Comparison of ENCODE assay signal across 20 cellular contexts in the genomic region with DNA sequence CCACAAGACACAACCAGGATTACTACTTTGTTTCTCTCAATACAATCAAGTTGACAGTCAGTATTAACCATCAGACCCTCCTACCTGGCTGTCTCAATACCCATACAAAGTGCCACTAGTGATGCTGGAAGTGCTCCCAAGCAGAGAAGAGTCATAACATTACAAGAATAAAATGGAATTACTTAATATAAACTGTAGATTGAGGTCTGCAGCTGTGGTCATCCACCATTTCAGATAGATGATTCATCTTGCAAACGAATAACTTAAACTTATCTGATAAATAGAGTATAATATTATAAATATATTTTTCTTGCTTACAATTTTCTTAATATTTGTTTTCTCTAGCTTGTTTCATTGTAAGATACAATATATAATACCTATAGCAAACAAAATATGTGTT.
"Had no signal": no experiment of that assay in that cellular context is flagged by ENCODE, and none has a peak within 500 bp of the region (broad histone marks: within the 10 kb centered on the region; RNA-seq: fewer than 3 reads in every experiment).

No MANE protein-coding gene starts in this region.

- H3K27me3 ChIP-seq: esophagus squamous epithelium, heart left ventricle, stomach, transverse colon had no signal

- H3K4me1 ChIP-seq: esophagus squamous epithelium, heart left ventricle, psoas muscle, stomach, transverse colon had no signal

- H3K9me3 ChIP-seq: esophagus squamous epithelium, heart left ventricle, psoas muscle, stomach, thoracic aorta, transverse colon had no signal

- H3K27me3 Mint-ChIP-seq: effector memory CD8-positive, alpha-beta T cell; naive thymus-derived CD4-positive, alpha-beta T cell had no signal

- ATAC-seq: effector memory CD8-positive, alpha-beta T cell; heart left ventricle; left lobe of liver; naive thymus-derived CD4-positive, alpha-beta T cell; psoas muscle; sciatic nerve had no signal

- H3K36me3 ChIP-seq: esophagus squamous epithelium, heart left ventricle, stomach, thoracic aorta, transverse colon had no signal

- H3K27ac Mint-ChIP-seq: effector memory CD8-positive, alpha-beta T cell; naive thymus-derived CD4-positive, alpha-beta T cell; nephron progenitor cell had no signal

- H3K4me1 Mint-ChIP-seq: naive thymus-derived CD4-positive, alpha-beta T cell; nephron progenitor cell had no signal

- H3K4me3 Mint-ChIP-seq: effector memory CD8-positive, alpha-beta T cell; naive thymus-derived CD4-positive, alpha-beta T cell; nephron progenitor cell had no signal

- H3K4me3 ChIP-seq: esophagus squamous epithelium, heart left ventricle, psoas muscle, stomach, thoracic aorta, transverse colon had no signal

- DNase-seq: central memory CD4-positive, alpha-beta T cell; effector memory CD8-positive, alpha-beta T cell; esophagus squamous epithelium; heart left ventricle; hippocampal formation; islet precursor cell; mammary epithelial cell; naive thymus-derived CD4-positive, alpha-beta T cell; nephron progenitor cell; psoas muscle; retina; stimulated activated CD4-positive, alpha-beta T cell treated with anti-CD3 and anti-CD28 coated beads, Interleukin-2, amount 100 ng/mL, for 24 hours; stimulated activated CD4-positive, alpha-beta T cell treated with anti-CD3 and anti-CD28 coated beads, Interleukin-4, amount 100 ng/mL, for 4 hours; stimulated activated naive CD4-positive, alpha-beta T cell; stomach; substantia nigra; transverse colon had no signal

- H3K9me3 Mint-ChIP-seq: nephron progenitor cell had no signal

- H3K36me3 Mint-ChIP-seq: naive thymus-derived CD4-positive, alpha-beta T cell had no signal
